8 cellular contexts compared by ENCODE assay signal in the genomic region with DNA sequence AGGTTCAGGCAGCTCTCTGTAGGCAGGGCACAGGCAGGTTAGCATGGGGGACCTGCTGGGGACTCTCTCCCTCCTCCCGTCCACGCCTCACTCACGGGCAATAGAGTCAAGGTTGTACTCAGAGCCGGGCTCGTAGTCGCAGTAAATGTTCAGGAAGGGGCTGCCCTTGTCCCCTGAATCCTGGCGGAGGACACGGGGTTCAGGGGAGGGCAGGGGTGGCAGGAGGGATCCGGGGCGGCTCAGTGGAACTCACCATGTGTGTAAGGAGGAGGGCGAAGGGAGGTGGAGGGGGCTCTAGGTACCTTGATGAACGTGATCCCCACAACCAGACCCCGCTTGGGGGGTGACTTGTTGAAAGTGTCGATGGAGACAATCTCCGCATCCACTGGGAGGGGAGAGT. TPM values are rescaled to one million over a fixed set of nuclear protein-coding genes. Genes with fewer than 3 reads are reported as not detected.
DNase-seq lines count a peak whose midpoint lies in the region; ATAC-seq and TF ChIP-seq lines count a peak whose summit lies in the region.

No MANE protein-coding gene starts in this region.

- TF ChIP-seq CTCF in testis (IDR thresholded peaks at IDR 0.05): no peak

- H3K4me3 Mint-ChIP-seq in activated CD4-positive, alpha-beta memory T cell treated with anti-CD3 and anti-CD28 coated beads for 36 hours: peak overlapping the region; percentile 95
- H3K4me3 Mint-ChIP-seq in activated CD4-positive, alpha-beta memory T cell treated with anti-CD3 and anti-CD28 coated beads, Interleukin-2, amount 10 ng/mL, durations not matched to agents 7 days and 5 days: no peak overlapping the region
- H3K4me3 Mint-ChIP-seq in activated T-helper 2 cell treated with anti-CD3 and anti-CD28 coated beads, Interferon-gamma antibody, Interleukin-2, Interleukin-4, amounts not matched to agents 10 μg/mL and 5 μg/mL and 100 μg/mL, durations not matched to agents 14 hours and 24 hours and 36 hours (ENCODE audit: low read depth): peak overlapping the region; percentile 99
- peak overlapping the region; percentile 97 for H3K4me3 Mint-ChIP-seq in stimulated activated memory B cell treated with anti-CD40 and anti-IgM and Interleukin-4, amounts not matched to agents 10 μg/mL and 1 μg/mL and 100 μg/mL, for 72 hours

- H3K27me3 ChIP-seq in testis: no peaks in the 10 kb centered on the region

- peaks cover 20% of the 10 kb centered on the region for H3K4me1 Mint-ChIP-seq in activated CD4-positive, alpha-beta memory T cell treated with anti-CD3 and anti-CD28 coated beads for 36 hours (ENCODE audit: low read depth)
- H3K4me1 Mint-ChIP-seq in activated CD4-positive, alpha-beta memory T cell treated with anti-CD3 and anti-CD28 coated beads, Interleukin-2, amount 10 ng/mL, durations not matched to agents 7 days and 5 days: peaks cover 36% of the 10 kb centered on the region
- H3K4me1 Mint-ChIP-seq in activated T-helper 2 cell treated with anti-CD3 and anti-CD28 coated beads, Interferon-gamma antibody, Interleukin-2, Interleukin-4, amounts not matched to agents 10 μg/mL and 5 μg/mL and 100 μg/mL, durations not matched to agents 14 hours and 24 hours and 36 hours (ENCODE audit: low read depth): peaks cover 22% of the 10 kb centered on the region
- H3K4me1 Mint-ChIP-seq in stimulated activated memory B cell treated with anti-CD40 and anti-IgM and Interleukin-4, amounts not matched to agents 10 μg/mL and 1 μg/mL and 100 μg/mL, for 72 hours: peaks cover 46% of the 10 kb centered on the region

- H3K27ac Mint-ChIP-seq in activated CD4-positive, alpha-beta memory T cell treated with anti-CD3 and anti-CD28 coated beads for 36 hours: no peak overlapping the region
- no peak overlapping the region for H3K27ac Mint-ChIP-seq in activated CD4-positive, alpha-beta memory T cell treated with anti-CD3 and anti-CD28 coated beads, Interleukin-2, amount 10 ng/mL, durations not matched to agents 7 days and 5 days
- no peak overlapping the region for H3K27ac Mint-ChIP-seq in activated T-helper 2 cell treated with anti-CD3 and anti-CD28 coated beads, Interferon-gamma antibody, Interleukin-2, Interleukin-4, amounts not matched to agents 10 μg/mL and 5 μg/mL and 100 μg/mL, durations not matched to agents 14 hours and 24 hours and 36 hours
- peak overlapping the region; percentile 97 for H3K27ac Mint-ChIP-seq in stimulated activated memory B cell treated with anti-CD40 and anti-IgM and Interleukin-4, amounts not matched to agents 10 μg/mL and 1 μg/mL and 100 μg/mL, for 72 hours

- peak overlapping the region; percentile 26; the same call in 1 of the 2 replicates for H3K4me3 ChIP-seq in iPS-18c (ENCODE audit: insufficient read depth, low read depth, low read length)
- H3K4me3 ChIP-seq in testis: no peak overlapping the region

- H3K4me1 ChIP-seq in testis: peaks cover 6% of the 10 kb centered on the region

- no peak for DNase-seq in activated CD4-positive, alpha-beta memory T cell treated with anti-CD3 and anti-CD28 coated beads for 36 hours
- DNase-seq in activated CD4-positive, alpha-beta memory T cell treated with anti-CD3 and anti-CD28 coated beads, Interleukin-2, amount 10 ng/mL, durations not matched to agents 7 days and 5 days: no peak
- no peak for DNase-seq in activated T-helper 2 cell treated with anti-CD3 and anti-CD28 coated beads, Interferon-gamma antibody, Interleukin-2, Interleukin-4, amounts not matched to agents 10 μg/mL and 5 μg/mL and 100 μg/mL, durations not matched to agents 14 hours and 24 hours and 36 hours (ENCODE audit: low spot score)
- no peak for DNase-seq in testis
- no peak for DNase-seq in substantia nigra (lab: John Stamatoyannopoulos, UW)
- DNase-seq in SKM-1 (lab: John Stamatoyannopoulos, UW; ENCODE audit: unreplicated experiment): no peak

- no peaks in the 10 kb centered on the region for H3K27me3 Mint-ChIP-seq in activated CD4-positive, alpha-beta memory T cell treated with anti-CD3 and anti-CD28 coated beads for 36 hours
- no peaks in the 10 kb centered on the region for H3K27me3 Mint-ChIP-seq in activated CD4-positive, alpha-beta memory T cell treated with anti-CD3 and anti-CD28 coated beads, Interleukin-2, amount 10 ng/mL, durations not matched to agents 7 days and 5 days
- no peaks in the 10 kb centered on the region for H3K27me3 Mint-ChIP-seq in activated T-helper 2 cell treated with anti-CD3 and anti-CD28 coated beads, Interferon-gamma antibody, Interleukin-2, Interleukin-4, amounts not matched to agents 10 μg/mL and 5 μg/mL and 100 μg/mL, durations not matched to agents 14 hours and 24 hours and 36 hours (ENCODE audit: low read depth)
- no peaks in the 10 kb centered on the region for H3K27me3 Mint-ChIP-seq in stimulated activated memory B cell treated with anti-CD40 and anti-IgM and Interleukin-4, amounts not matched to agents 10 μg/mL and 1 μg/mL and 100 μg/mL, for 72 hours

- CTCF ChIA-PET in activated CD4-positive, alpha-beta memory T cell treated with anti-CD3 and anti-CD28 coated beads for 36 hours (lab: Charles Lee): interaction anchor here (1.0 to 3.8 kb wide), 14 partner anchors 8 to 260 kb away, joined by 3 to 71 read pairs (median 6); partner anchors contain the start of genes DHX34 and NAPA
- CTCF ChIA-PET in activated CD4-positive, alpha-beta memory T cell treated with anti-CD3 and anti-CD28 coated beads, Interleukin-2, amount 10 ng/mL, durations not matched to agents 7 days and 5 days (lab: Charles Lee): interaction anchor here (0.6 to 3.3 kb wide), 23 partner anchors 7 to 1166 kb away, joined by 3 to 33 read pairs (median 5); partner anchors contain the start of genes DHX34, NAPA and NOP53

- POLR2A ChIA-PET in activated CD4-positive, alpha-beta memory T cell treated with anti-CD3 and anti-CD28 coated beads for 36 hours (lab: Charles Lee): interaction anchor here (0.6 to 1.7 kb wide), 6 partner anchors 9 to 227 kb away, joined by 3 to 7 read pairs (median 4); partner anchors contain the start of gene CCDC9
- POLR2A ChIA-PET in activated CD4-positive, alpha-beta memory T cell treated with anti-CD3 and anti-CD28 coated beads, Interleukin-2, amount 10 ng/mL, durations not matched to agents 7 days and 5 days (lab: Charles Lee): interaction anchor here (0.6 to 3.0 kb wide), 15 partner anchors 8 to 687 kb away, joined by 3 to 20 read pairs (median 5); partner anchors contain the start of genes BICRA, INAFM1, NAPA and NOP53

- intact Hi-C loops in activated CD4-positive, alpha-beta memory T cell treated with anti-CD3 and anti-CD28 coated beads for 36 hours (cut with micrococcal nuclease): no loop called here
- intact Hi-C loops in activated T-helper 2 cell treated with anti-CD3 and anti-CD28 coated beads, Interferon-gamma antibody, Interleukin-2, Interleukin-4, amounts not matched to agents 10 μg/mL and 5 μg/mL and 100 μg/mL, durations not matched to agents 14 hours and 24 hours and 36 hours (cut with micrococcal nuclease): loop anchor here (5.0 kb wide), 1 partner anchor 46 kb away; no protein-coding TSS in a partner anchor
- intact Hi-C loops in testis (cut with DNase I; ENCODE audit: low total_unique reads): no loop called here

- no peaks in the 10 kb centered on the region for H3K36me3 ChIP-seq in testis (ENCODE audit: low read depth, missing control alignments)

- no peaks in the 10 kb centered on the region for H3K9me3 Mint-ChIP-seq in activated CD4-positive, alpha-beta memory T cell treated with anti-CD3 and anti-CD28 coated beads for 36 hours
- no peaks in the 10 kb centered on the region for H3K9me3 Mint-ChIP-seq in activated CD4-positive, alpha-beta memory T cell treated with anti-CD3 and anti-CD28 coated beads, Interleukin-2, amount 10 ng/mL, durations not matched to agents 7 days and 5 days
- no peaks in the 10 kb centered on the region for H3K9me3 Mint-ChIP-seq in activated T-helper 2 cell treated with anti-CD3 and anti-CD28 coated beads, Interferon-gamma antibody, Interleukin-2, Interleukin-4, amounts not matched to agents 10 μg/mL and 5 μg/mL and 100 μg/mL, durations not matched to agents 14 hours and 24 hours and 36 hours
- H3K9me3 Mint-ChIP-seq in stimulated activated memory B cell treated with anti-CD40 and anti-IgM and Interleukin-4, amounts not matched to agents 10 μg/mL and 1 μg/mL and 100 μg/mL, for 72 hours: no peaks in the 10 kb centered on the region

- WGBS in testis, 2 donors: 42 to 82% methylated on average over 15 of the region's 15 CpGs

- no peak overlapping the region for H3K27ac ChIP-seq in testis
- H3K27ac ChIP-seq in substantia nigra (ENCODE audit: low read depth, low read length, poor library complexity, severe bottlenecking): no peak overlapping the region

- H3K36me3 Mint-ChIP-seq in activated CD4-positive, alpha-beta memory T cell treated with anti-CD3 and anti-CD28 coated beads for 36 hours: peaks cover 3% of the 10 kb centered on the region
- peaks cover 11% of the 10 kb centered on the region for H3K36me3 Mint-ChIP-seq in activated CD4-positive, alpha-beta memory T cell treated with anti-CD3 and anti-CD28 coated beads, Interleukin-2, amount 10 ng/mL, durations not matched to agents 7 days and 5 days (ENCODE audit: low read depth)
- peaks cover 9% of the 10 kb centered on the region for H3K36me3 Mint-ChIP-seq in activated T-helper 2 cell treated with anti-CD3 and anti-CD28 coated beads, Interferon-gamma antibody, Interleukin-2, Interleukin-4, amounts not matched to agents 10 μg/mL and 5 μg/mL and 100 μg/mL, durations not matched to agents 14 hours and 24 hours and 36 hours (ENCODE audit: low read depth)
- H3K36me3 Mint-ChIP-seq in stimulated activated memory B cell treated with anti-CD40 and anti-IgM and Interleukin-4, amounts not matched to agents 10 μg/mL and 1 μg/mL and 100 μg/mL, for 72 hours: peaks cover 5% of the 10 kb centered on the region

- no peak for TF ChIP-seq POLR2A in testis (IDR thresholded peaks at IDR 0.05)

- no peaks in the 10 kb centered on the region for H3K9me3 ChIP-seq in iPS-18c (ENCODE audit: control insufficient read depth, insufficient read depth, low read length)
- no peaks in the 10 kb centered on the region for H3K9me3 ChIP-seq in testis

- no peak for ATAC-seq in stimulated activated memory B cell treated with anti-CD40 and anti-IgM and Interleukin-4, amounts not matched to agents 10 μg/mL and 1 μg/mL and 100 μg/mL, for 72 hours

RNA-seq across cellular contexts. Expression of gene KPTN, which starts 0.8 kb away (rescaled TPM):
- total RNA-seq in activated CD4-positive, alpha-beta memory T cell treated with anti-CD3 and anti-CD28 coated beads for 36 hours: 1 to 10 TPM; 7.0 to 9.2 TPM
- total RNA-seq in activated CD4-positive, alpha-beta memory T cell treated with anti-CD3 and anti-CD28 coated beads, Interleukin-2, amount 10 ng/mL, durations not matched to agents 7 days and 5 days: 1 to 10 TPM; 6.6 to 7.7 TPM
- 9.6 and 11.3 TPM in 2 replicates for total RNA-seq in activated T-helper 2 cell treated with anti-CD3 and anti-CD28 coated beads, Interferon-gamma antibody, Interleukin-2, Interleukin-4, amounts not matched to agents 10 μg/mL and 5 μg/mL and 100 μg/mL, durations not matched to agents 14 hours and 24 hours and 36 hours
- total RNA-seq in testis: 10 to 100 TPM; 12.9 to 30.0 TPM
- 13.5 TPM for polyA plus RNA-seq in testis (ENCODE audit: insufficient read depth, low read depth, low replicate concordance)

RNA-seq across cellular contexts. Expression of gene SLC8A2, which starts 11.5 kb away (rescaled TPM):
- under 1 TPM in 1 of 2 experiments, not detected in 1; 0.14 TPM for total RNA-seq in activated CD4-positive, alpha-beta memory T cell treated with anti-CD3 and anti-CD28 coated beads for 36 hours
- not detected for total RNA-seq in activated CD4-positive, alpha-beta memory T cell treated with anti-CD3 and anti-CD28 coated beads, Interleukin-2, amount 10 ng/mL, durations not matched to agents 7 days and 5 days
- total RNA-seq in activated T-helper 2 cell treated with anti-CD3 and anti-CD28 coated beads, Interferon-gamma antibody, Interleukin-2, Interleukin-4, amounts not matched to agents 10 μg/mL and 5 μg/mL and 100 μg/mL, durations not matched to agents 14 hours and 24 hours and 36 hours: not detected in 2 replicates
- 10 to 100 TPM in 1 of 2 donors, 1 to 10 TPM in 1; 5.0 to 12.9 TPM for total RNA-seq in testis
- 4.2 TPM for polyA plus RNA-seq in testis (ENCODE audit: insufficient read depth, low read depth, low replicate concordance)

RNA-seq across cellular contexts. Expression of gene NAPA, which starts 31.7 kb away (rescaled TPM):
- total RNA-seq in activated CD4-positive, alpha-beta memory T cell treated with anti-CD3 and anti-CD28 coated beads for 36 hours: 10 to 100 TPM; 67.3 to 70.4 TPM
- 100 to 1,000 TPM; 117 to 119 TPM for total RNA-seq in activated CD4-positive, alpha-beta memory T cell treated with anti-CD3 and anti-CD28 coated beads, Interleukin-2, amount 10 ng/mL, durations not matched to agents 7 days and 5 days
- total RNA-seq in activated T-helper 2 cell treated with anti-CD3 and anti-CD28 coated beads, Interferon-gamma antibody, Interleukin-2, Interleukin-4, amounts not matched to agents 10 μg/mL and 5 μg/mL and 100 μg/mL, durations not matched to agents 14 hours and 24 hours and 36 hours: 56.9 and 60.1 TPM in 2 replicates
- total RNA-seq in testis: 100 to 1,000 TPM; 227 to 257 TPM
- 194 TPM for polyA plus RNA-seq in testis (ENCODE audit: insufficient read depth, low read depth, low replicate concordance)
